ENCODE assay signal across 1 cellular context in the genomic region with DNA sequence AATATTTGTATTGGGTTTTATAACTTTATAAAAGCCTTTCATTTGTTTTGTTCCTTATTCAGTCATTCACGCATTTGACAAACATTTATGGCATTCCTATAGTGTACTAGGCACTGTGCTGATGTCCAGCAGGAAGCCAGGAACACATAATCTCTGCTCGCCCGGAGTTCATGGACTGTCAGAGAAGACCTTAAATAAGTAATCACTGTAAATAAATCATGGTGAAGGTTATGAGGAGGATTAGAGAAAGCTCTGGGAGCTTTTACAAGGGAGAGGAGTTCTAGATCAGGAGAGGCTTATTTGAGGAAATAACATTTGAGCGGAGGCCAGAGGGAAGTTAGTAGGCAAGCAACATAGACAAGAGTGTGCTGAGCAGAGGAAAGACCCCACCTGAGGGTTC.
TF ChIP-seq lines count a peak whose summit lies in the region.

No MANE protein-coding gene starts in this region.

TF ChIP-seq in HepG2, 621 proteins besides CTCF, POLR2A, EP300 and RAD21:
- TF ChIP-seq ZBTB7A (CRISPR knock-in tag; IDR thresholded peaks at IDR 0.05) (no peak), NFKB2 (CRISPR knock-in tag; IDR thresholded peaks at IDR 0.05; ENCODE audit: borderline replicate concordance) (no peak), STAT6 (CRISPR knock-in tag; IDR thresholded peaks at IDR 0.05; ENCODE audit: borderline replicate concordance) (no peak), HMG20A (CRISPR knock-in tag; IDR thresholded peaks at IDR 0.05; ENCODE audit: borderline replicate concordance) (no peak), MAFK (conservative IDR thresholded peaks at IDR 0.05 in 1 of 2, IDR thresholded peaks at IDR 0.05 in 1 of 2; ENCODE audit: low read length in 2 of 2) (no peak), STAG1 (CRISPR knock-in tag; IDR thresholded peaks at IDR 0.05) (no peak), NFE2L1 (CRISPR knock-in tag; IDR thresholded peaks at IDR 0.05; ENCODE audit: borderline replicate concordance) (no peak), REPIN1 (CRISPR knock-in tag; IDR thresholded peaks at IDR 0.05; ENCODE audit: borderline replicate concordance, low read depth) (no peak), ZNF3 (CRISPR knock-in tag; IDR thresholded peaks at IDR 0.05) (no peak), POGZ (CRISPR knock-in tag; IDR thresholded peaks at IDR 0.05) (no peak)
